Comparison of ENCODE assay signal across 1 cellular context in the genomic region with DNA sequence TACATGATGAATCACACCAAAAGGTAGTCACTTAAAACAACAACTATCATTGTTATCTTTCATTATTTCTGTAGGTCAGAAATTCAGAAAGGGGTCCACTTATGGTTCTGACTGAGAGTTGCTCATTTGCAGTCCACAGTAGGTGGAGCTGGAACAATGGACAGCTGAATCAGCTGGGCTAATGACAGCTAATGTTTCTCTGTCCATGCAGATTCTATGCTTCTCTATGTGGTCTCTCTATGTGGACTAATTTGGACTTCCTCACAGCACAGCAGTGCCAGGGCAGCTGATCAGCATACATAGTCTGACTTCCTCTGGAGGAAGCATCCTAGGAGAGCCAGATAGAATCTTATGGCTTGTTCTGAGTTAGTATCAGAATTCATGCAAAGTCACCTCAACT.
TF ChIP-seq lines count a peak whose summit lies in the region.

No MANE protein-coding gene starts in this region.

TF ChIP-seq in WTC11, 78 proteins besides CTCF, POLR2A, EP300 and RAD21 (continued from another document):
- TF ChIP-seq PRDM15 (CRISPR knock-in tag; IDR thresholded peaks at IDR 0.05) (no peak), FOXJ3 (CRISPR knock-in tag; IDR thresholded peaks at IDR 0.05; ENCODE audit: borderline replicate concordance) (no peak), SMAD4 (CRISPR knock-in tag; IDR thresholded peaks at IDR 0.05) (no peak), IRF2 (CRISPR knock-in tag; IDR thresholded peaks at IDR 0.05; ENCODE audit: borderline replicate concordance, low read depth) (no peak), NFATC4 (CRISPR knock-in tag; IDR thresholded peaks at IDR 0.05) (no peak), PRRX2 (CRISPR knock-in tag; IDR thresholded peaks at IDR 0.05) (no peak), ZNF219 (CRISPR knock-in tag; IDR thresholded peaks at IDR 0.05; ENCODE audit: borderline replicate concordance) (no peak), TP53 (CRISPR knock-in tag; IDR thresholded peaks at IDR 0.05) (no peak), NFE2L1 (CRISPR knock-in tag; IDR thresholded peaks at IDR 0.05) (no peak), ELF4 (CRISPR knock-in tag; IDR thresholded peaks at IDR 0.05; ENCODE audit: low read depth) (no peak)
- TF ChIP-seq, protein P1, sequence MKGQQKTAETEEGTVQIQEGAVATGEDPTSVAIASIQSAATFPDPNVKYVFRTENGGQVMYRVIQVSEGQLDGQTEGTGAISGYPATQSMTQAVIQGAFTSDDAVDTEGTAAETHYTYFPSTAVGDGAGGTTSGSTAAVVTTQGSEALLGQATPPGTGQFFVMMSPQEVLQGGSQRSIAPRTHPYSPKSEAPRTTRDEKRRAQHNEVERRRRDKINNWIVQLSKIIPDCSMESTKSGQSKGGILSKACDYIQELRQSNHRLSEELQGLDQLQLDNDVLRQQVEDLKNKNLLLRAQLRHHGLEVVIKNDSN (CRISPR knock-in tag; IDR thresholded peaks at IDR 0.05) = no peak
- TF ChIP-seq, protein P2, sequence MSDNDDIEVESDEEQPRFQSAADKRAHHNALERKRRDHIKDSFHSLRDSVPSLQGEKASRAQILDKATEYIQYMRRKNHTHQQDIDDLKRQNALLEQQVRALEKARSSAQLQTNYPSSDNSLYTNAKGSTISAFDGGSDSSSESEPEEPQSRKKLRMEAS (CRISPR knock-in tag; IDR thresholded peaks at IDR 0.05) = no peak
